In the genomic region with DNA sequence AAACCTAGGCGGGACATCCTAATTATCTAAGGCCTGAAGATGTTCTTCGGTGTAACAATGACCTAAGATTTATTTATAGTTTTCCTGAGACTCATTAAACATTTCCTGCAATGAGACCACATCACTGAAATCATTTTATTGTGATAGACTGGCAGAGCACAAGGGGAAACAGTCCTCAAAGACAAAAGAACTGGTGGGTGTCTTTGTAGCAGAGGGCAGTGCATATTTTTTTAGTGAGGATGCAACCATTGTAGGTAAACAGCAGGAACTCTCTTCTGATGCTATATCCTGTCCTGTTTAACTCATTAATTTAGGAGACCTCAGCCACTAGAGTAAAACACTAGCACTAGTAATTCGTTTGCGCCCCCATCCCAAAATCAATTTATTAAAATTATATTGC, we compare ENCODE assay signal across 20 cellular contexts.
DNase-seq lines count a peak whose midpoint lies in the region; ATAC-seq and TF ChIP-seq lines count a peak whose summit lies in the region.
"Had no signal": no experiment of that assay in that cellular context is flagged by ENCODE, and none has a peak within 500 bp of the region (broad histone marks: within the 10 kb centered on the region; RNA-seq: fewer than 3 reads in every experiment).

No MANE protein-coding gene starts in this region.

- peaks cover 41% of the 10 kb centered on the region for H3K4me1 Mint-ChIP-seq in Calu3 (ENCODE audit: low read depth, unreplicated experiment)
- H3K4me1 Mint-ChIP-seq: CD4-positive, CD25-positive, alpha-beta regulatory T cell had no signal

- CTCF ChIA-PET in Calu3 (lab: Charles Lee) = no interaction called here

- no peaks in the 10 kb centered on the region for H3K27me3 Mint-ChIP-seq in Calu3 (ENCODE audit: unreplicated experiment)

- no peaks in the 10 kb centered on the region for H3K36me3 ChIP-seq in HUES48 (ENCODE audit: control insufficient read depth, insufficient read depth, low read length)
- no peaks in the 10 kb centered on the region for H3K36me3 ChIP-seq in upper lobe of right lung
- H3K36me3 ChIP-seq in tibial nerve = no peaks in the 10 kb centered on the region

- no peak overlapping the region for H3K4me3 Mint-ChIP-seq in Calu3 (ENCODE audit: low read depth, unreplicated experiment)
- H3K4me3 Mint-ChIP-seq: CD4-positive, CD25-positive, alpha-beta regulatory T cell had no signal

- BruUV-seq in Calu3 (replicated peaks; lab: Mats Ljungman, UMichigan) = no TSS peak

- H3K9me3 Mint-ChIP-seq in Calu3 (ENCODE audit: low read depth, unreplicated experiment) = peaks cover 4% of the 10 kb centered on the region

- TF ChIP-seq EP300 in tibial nerve (IDR thresholded peaks at IDR 0.05) = no peak

- H3K4me1 ChIP-seq in HUES48 (ENCODE audit: control insufficient read depth, insufficient read depth, low read length) (peaks cover 29% of the 10 kb centered on the region), upper lobe of right lung (no peaks in the 10 kb centered on the region), tibial nerve (peaks cover 0 to 10% (median 0%) of the 10 kb centered on the region in 4 donors)

- DNase-seq in left ventricle myocardium superior (no peak), Right ventricle myocardium inferior (ENCODE audit: missing footprints) (no peak), lung microvascular endothelial cell (ENCODE audit: low read depth in 2 of 2) (peak; percentile 41 to 50), upper lobe of right lung (no peak), tibial nerve (ENCODE audit: low spot score in 2 of 2) (no peak), Calu3 (no peak)
- DNase-seq: CD4-positive, CD25-positive, alpha-beta regulatory T cell; COR-L47; DMS153; GDM1; GOT3; NCI-H1105 treated with DMSO at 0.1 percent for 48 hours; NCI-H187; NCI-H526 treated with DMSO at 0.1 percent for 48 hours; NK-92 treated with Interleukin-12 subunit alpha and Interleukin-12 subunit beta, amount 100 ng/mL, for 24 hours; SHP77; SK-N-SH had no signal

- no peak overlapping the region; the same call in 1 of the 2 replicates for H3K9ac ChIP-seq in HUES48 (ENCODE audit: low read depth, low read length)
- H3K9ac ChIP-seq: SK-N-SH had no signal

- H3K27ac ChIP-seq in HUES48 (ENCODE audit: low read depth, low read length) (peak overlapping the region; percentile 29), upper lobe of right lung (peak overlapping the region; percentile 13), tibial nerve (no peak overlapping the region)

- intact Hi-C loops in left ventricle myocardium superior (cut with micrococcal nuclease) (no loop called here), Right ventricle myocardium inferior (cut with DNase I) (loop anchor here (5.0 kb wide), 1 partner anchor 99 kb away; the partner anchor contains the start of gene MAGI1), upper lobe of right lung (cut with DNase I) (no loop called here), Calu3 (cut with micrococcal nuclease; ENCODE audit: unreplicated experiment) (no loop called here)

- H3K27ac Mint-ChIP-seq in Calu3 (ENCODE audit: unreplicated experiment) = no peak overlapping the region
- H3K27ac Mint-ChIP-seq: CD4-positive, CD25-positive, alpha-beta regulatory T cell had no signal

- no peak for TF ChIP-seq CTCF in upper lobe of right lung (IDR thresholded peaks at IDR 0.05)
- TF ChIP-seq CTCF in tibial nerve (IDR thresholded peaks at IDR 0.05) = no peak
- no peak for TF ChIP-seq CTCF in Calu3 (IDR thresholded peaks at IDR 0.05; ENCODE audit: unreplicated experiment)

- WGBS in tibial nerve, 2 donors = 71% methylated on average over 4 of the region's 4 CpGs

- ATAC-seq in left ventricle myocardium superior (peak; percentile 35), Right ventricle myocardium inferior (no peak), upper lobe of right lung (no peak), HG02610 (IDR thresholded peaks at IDR 0.05; ENCODE audit: unreplicated experiment) (no peak)
- ATAC-seq: K562 had no signal

- TF ChIP-seq POLR2A in tibial nerve (IDR thresholded peaks at IDR 0.05) = no peak

- H3K9me3 ChIP-seq in HUES48 (ENCODE audit: control insufficient read depth, insufficient read depth, low read length) (no peaks in the 10 kb centered on the region), upper lobe of right lung (no peaks in the 10 kb centered on the region), tibial nerve (peaks cover 0 to 5% (median 0%) of the 10 kb centered on the region in 4 donors)
- H3K9me3 ChIP-seq: SK-N-SH had no signal

- H3K27me3 ChIP-seq in HUES48 (ENCODE audit: control insufficient read depth, insufficient read depth, low read length) (no peaks in the 10 kb centered on the region), upper lobe of right lung (no peaks in the 10 kb centered on the region), tibial nerve (no peaks in the 10 kb centered on the region)

- H3K4me3 ChIP-seq in HUES48 (ENCODE audit: low read depth, low read length) = no peak overlapping the region
- no peak overlapping the region for H3K4me3 ChIP-seq in upper lobe of right lung
- H3K4me3 ChIP-seq in tibial nerve = no peak overlapping the region
- H3K4me3 ChIP-seq: K562 had no signal

- H3K36me3 Mint-ChIP-seq in Calu3 (ENCODE audit: insufficient read depth, unreplicated experiment) = no peaks in the 10 kb centered on the region
- H3K36me3 Mint-ChIP-seq: CD4-positive, CD25-positive, alpha-beta regulatory T cell had no signal

Comparison
In these comparisons a context has a peak if more than half of its experiments do, and no peak if none do; other contexts are left out.
1. DNase-seq: peak in lung microvascular endothelial cell (2 of 2); none in left ventricle myocardium superior (single experiment), Right ventricle myocardium inferior (single experiment), upper lobe of right lung (single experiment), tibial nerve (0 of 2) and Calu3 (single experiment).
2. H3K27ac ChIP-seq: peak in HUES48 (single experiment) and upper lobe of right lung (single experiment); none in tibial nerve (0 of 4).